ENCODE assay signal across 8 cellular contexts in genomic region chr3:140941090-140941433, GRCh38. TPM values are rescaled to one million over a fixed set of nuclear protein-coding genes. Genes with fewer than 3 reads are reported as not detected.
DNase-seq lines count a peak whose midpoint lies in the region; ATAC-seq, FAIRE-seq and TF ChIP-seq lines count a peak whose summit lies in the region.

No MANE protein-coding gene starts in this region.

- H3K4me3 ChIP-seq in HAP-1 (peak overlapping the region; percentile 85), hepatocyte (peak overlapping the region; percentile 20), small intestine (ENCODE audit: low read depth in 1 of 2, low read length in 2 of 2) (peak overlapping the region in 1 of 2 donors; percentile 72)

- TF ChIP-seq POLR2A in GM18505 (IDR thresholded peaks at IDR 0.05; ENCODE audit: borderline replicate concordance, extremely low read depth, insufficient read depth, insufficient read length) = no peak

- H3K27me3 ChIP-seq in HAP-1 (ENCODE audit: low read depth) (no peaks in the 10 kb centered on the region), hepatocyte (no peaks in the 10 kb centered on the region), small intestine (ENCODE audit: control insufficient read depth in 2 of 2, insufficient read depth in 2 of 2, low read length in 2 of 2) (no peaks in the 10 kb centered on the region)

- POLR2A ChIA-PET in activated CD4-positive, alpha-beta memory T cell treated with anti-CD3 and anti-CD28 coated beads, Interleukin-2, amount 10 ng/mL, durations not matched to agents 7 days and 5 days (lab: Charles Lee) = no interaction called here

- H3K9me3 ChIP-seq in HAP-1 (no peaks in the 10 kb centered on the region), hepatocyte (ENCODE audit: low read depth) (no peaks in the 10 kb centered on the region), small intestine (ENCODE audit: control insufficient read depth, low read depth) (no peaks in the 10 kb centered on the region)

- peaks cover 5% of the 10 kb centered on the region for H3K9me3 Mint-ChIP-seq in activated CD4-positive, alpha-beta memory T cell treated with anti-CD3 and anti-CD28 coated beads, Interleukin-2, amount 10 ng/mL, durations not matched to agents 7 days and 5 days

- in situ Hi-C loops in HAP-1 (cut with MboI; ENCODE audit: low sequenced_read_pairs) = no loop called here

- H3K4me1 ChIP-seq in HAP-1 (peaks cover 15% of the 10 kb centered on the region), hepatocyte (ENCODE audit: insufficient read depth) (peaks cover 8% of the 10 kb centered on the region), small intestine (ENCODE audit: control insufficient read depth in 2 of 2, insufficient read depth in 1 of 2, low read depth in 1 of 2, low read length in 1 of 2) (peaks cover 2% of the 10 kb centered on the region in 2 donors)

- H3K79me2 ChIP-seq in hepatocyte = peaks cover 35% of the 10 kb centered on the region

- H3K4me3 Mint-ChIP-seq in activated CD4-positive, alpha-beta memory T cell treated with anti-CD3 and anti-CD28 coated beads, Interleukin-2, amount 10 ng/mL, durations not matched to agents 7 days and 5 days = peak overlapping the region; percentile 80

- CTCF ChIA-PET in activated CD4-positive, alpha-beta memory T cell treated with anti-CD3 and anti-CD28 coated beads, Interleukin-2, amount 10 ng/mL, durations not matched to agents 7 days and 5 days (lab: Charles Lee) = no interaction called here

- peaks cover 23% of the 10 kb centered on the region for H4K20me1 ChIP-seq in hepatocyte (ENCODE audit: insufficient read depth, poor library complexity, severe bottlenecking)

- FAIRE-seq in small intestine (lab: Jason Lieb, UNC) = no peak

- peaks cover 31% of the 10 kb centered on the region for H3K27me3 Mint-ChIP-seq in activated CD4-positive, alpha-beta memory T cell treated with anti-CD3 and anti-CD28 coated beads, Interleukin-2, amount 10 ng/mL, durations not matched to agents 7 days and 5 days

- DNase-seq in HAP-1 (ENCODE audit: low spot score in 2 of 2) (no peak), hepatocyte (ENCODE audit: low spot score) (no peak), small intestine (no peak), NCI-H524 (lab: John Stamatoyannopoulos, UW) (no peak)
- DNase-seq in activated CD4-positive, alpha-beta memory T cell treated with anti-CD3 and anti-CD28 coated beads, Interleukin-2, amount 10 ng/mL, durations not matched to agents 7 days and 5 days = no peak
- DNase-seq in activated CD4-positive, alpha-beta T cell treated with anti-CD3 and anti-CD28 coated beads for 1 hour = no peak

- no peaks in the 10 kb centered on the region for H3K9me2 ChIP-seq in hepatocyte (replicated peaks; ENCODE audit: insufficient read depth)

- H3K27ac Mint-ChIP-seq in activated CD4-positive, alpha-beta memory T cell treated with anti-CD3 and anti-CD28 coated beads, Interleukin-2, amount 10 ng/mL, durations not matched to agents 7 days and 5 days = peak overlapping the region; percentile 86

- peak overlapping the region; percentile 67 for H3K4me2 ChIP-seq in hepatocyte

- 50% methylated on average over 5 of the region's 5 CpGs for WGBS in hepatocyte (ENCODE audit: low lambda C conversion rate, missing lambda C conversion rate)
- 41 to 44% (median 41%) methylated on average over 5 of the region's 5 CpGs for WGBS in small intestine, 3 donors

- H2AFZ ChIP-seq in hepatocyte = peak overlapping the region; percentile 15

- no peak for ATAC-seq in activated CD4-positive, CD25-positive, alpha-beta regulatory T cell treated with anti-CD3 and anti-CD28 coated beads, Interleukin-2, amount 50 U/mL, for 24 hours
- no peak for ATAC-seq in GM18505 (IDR thresholded peaks at IDR 0.05; ENCODE audit: unreplicated experiment)

- H3K4me1 Mint-ChIP-seq in activated CD4-positive, alpha-beta memory T cell treated with anti-CD3 and anti-CD28 coated beads, Interleukin-2, amount 10 ng/mL, durations not matched to agents 7 days and 5 days = peaks cover 30% of the 10 kb centered on the region

- no peak for TF ChIP-seq CTCF in hepatocyte (IDR thresholded peaks at IDR 0.05; ENCODE audit: poor library complexity)

- 0 out of 2 replicates have a peak, but pooled peaks cover 4% of the 10 kb centered on the region for H3K36me3 ChIP-seq in HAP-1 (replicated peaks)
- H3K36me3 ChIP-seq in hepatocyte (replicated peaks; ENCODE audit: insufficient read depth, low read depth) = no peaks in the 10 kb centered on the region
- no peaks in the 10 kb centered on the region for H3K36me3 ChIP-seq in small intestine (ENCODE audit: control insufficient read depth in 2 of 2, insufficient read depth in 2 of 2, low read length in 2 of 2)

- H3K27ac ChIP-seq in hepatocyte (peak overlapping the region; percentile 100), small intestine (ENCODE audit: low read depth in 1 of 2, low read length in 1 of 2) (peak overlapping the region; percentile 96 to 99)

- H3K36me3 Mint-ChIP-seq in activated CD4-positive, alpha-beta memory T cell treated with anti-CD3 and anti-CD28 coated beads, Interleukin-2, amount 10 ng/mL, durations not matched to agents 7 days and 5 days (ENCODE audit: low read depth) = peaks cover 4% of the 10 kb centered on the region

RNA-seq across cellular contexts. Expression of gene SLC25A36, which starts 0.6 kb away (rescaled TPM):
- total RNA-seq in activated CD4-positive, alpha-beta memory T cell treated with anti-CD3 and anti-CD28 coated beads, Interleukin-2, amount 10 ng/mL, durations not matched to agents 7 days and 5 days = 10 to 100 TPM; 44.8 to 51.8 TPM
- 81.5 and 118 TPM in 2 replicates for total RNA-seq in hepatocyte
- polyA plus RNA-seq in hepatocyte (38.4 and 41.3 TPM in 2 replicates), small intestine (10 to 100 TPM; 19.2 to 28.2 (median 21.3) TPM)
